Comparison of ENCODE assay signal across 1 cellular context in the genomic region with DNA sequence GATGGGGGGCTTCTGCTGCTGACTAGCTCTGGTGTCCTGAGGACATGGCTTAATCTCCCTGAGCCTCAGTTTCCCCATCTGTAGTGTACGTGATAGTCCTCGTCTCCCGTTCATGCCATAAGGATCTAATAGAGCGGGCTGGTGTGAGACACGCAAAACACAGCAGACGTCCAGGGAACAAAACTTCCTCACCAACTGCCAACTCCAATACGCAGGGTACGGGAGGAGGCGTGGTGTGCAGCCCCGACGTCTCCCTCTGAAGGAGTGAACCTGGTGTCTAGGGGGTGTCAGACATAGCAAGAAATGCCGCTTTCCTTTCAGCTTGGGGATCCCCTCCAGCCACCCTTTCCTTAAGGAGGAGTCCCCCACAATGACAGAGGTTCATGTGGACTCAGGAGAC.
TF ChIP-seq lines count a peak whose summit lies in the region.

No MANE protein-coding gene starts in this region.

TF ChIP-seq in HepG2, 621 proteins besides CTCF, POLR2A, EP300 and RAD21:
- TF ChIP-seq ZBTB21 (CRISPR knock-in tag; IDR thresholded peaks at IDR 0.05) (no peak), ZNF564 (CRISPR knock-in tag; IDR thresholded peaks at IDR 0.05) (no peak), FOXK1 (CRISPR knock-in tag; IDR thresholded peaks at IDR 0.05; ENCODE audit: borderline replicate concordance, low read depth) (no peak), ZEB1 (IDR thresholded peaks at IDR 0.05; ENCODE audit: insufficient replicate concordance, low read depth) (no peak), ZNF354B (CRISPR knock-in tag; IDR thresholded peaks at IDR 0.05) (no peak), ZNF10 (CRISPR knock-in tag; IDR thresholded peaks at IDR 0.05; ENCODE audit: borderline replicate concordance, low read depth) (no peak), HNRNPLL (IDR thresholded peaks at IDR 0.05; ENCODE audit: low read depth, low read length, poor library complexity, severe bottlenecking) (no peak)
